8 cellular contexts compared by ENCODE assay signal in genomic region chr21:38119793-38120192, GRCh38.
"Had no signal": no experiment of that assay in that cellular context is flagged by ENCODE, and none has a peak within 500 bp of the region (broad histone marks: within the 10 kb centered on the region; RNA-seq: fewer than 3 reads in every experiment).

No MANE protein-coding gene starts in this region.

- H3K27me3 Mint-ChIP-seq: IgD-negative memory B cell had no signal

- H3K4me3 Mint-ChIP-seq: IgD-negative memory B cell had no signal

- H3K27ac Mint-ChIP-seq: IgD-negative memory B cell had no signal

- DNase-seq: IMR-90, KBM-7, KG1 had no signal

- H3K4me2 ChIP-seq: KMS-11 had no signal

- FAIRE-seq: HepG2, HTR-8/SVneo had no signal

- ATAC-seq: HepG2 had no signal

- H3K36me3 Mint-ChIP-seq: IgD-negative memory B cell had no signal

- H3K4me1 Mint-ChIP-seq: IgD-negative memory B cell had no signal

- H3K27ac ChIP-seq: HL-60, KMS-11 had no signal

- H3K9ac ChIP-seq: KMS-11 had no signal
